13 cellular contexts compared by ENCODE assay signal in the genomic region with DNA sequence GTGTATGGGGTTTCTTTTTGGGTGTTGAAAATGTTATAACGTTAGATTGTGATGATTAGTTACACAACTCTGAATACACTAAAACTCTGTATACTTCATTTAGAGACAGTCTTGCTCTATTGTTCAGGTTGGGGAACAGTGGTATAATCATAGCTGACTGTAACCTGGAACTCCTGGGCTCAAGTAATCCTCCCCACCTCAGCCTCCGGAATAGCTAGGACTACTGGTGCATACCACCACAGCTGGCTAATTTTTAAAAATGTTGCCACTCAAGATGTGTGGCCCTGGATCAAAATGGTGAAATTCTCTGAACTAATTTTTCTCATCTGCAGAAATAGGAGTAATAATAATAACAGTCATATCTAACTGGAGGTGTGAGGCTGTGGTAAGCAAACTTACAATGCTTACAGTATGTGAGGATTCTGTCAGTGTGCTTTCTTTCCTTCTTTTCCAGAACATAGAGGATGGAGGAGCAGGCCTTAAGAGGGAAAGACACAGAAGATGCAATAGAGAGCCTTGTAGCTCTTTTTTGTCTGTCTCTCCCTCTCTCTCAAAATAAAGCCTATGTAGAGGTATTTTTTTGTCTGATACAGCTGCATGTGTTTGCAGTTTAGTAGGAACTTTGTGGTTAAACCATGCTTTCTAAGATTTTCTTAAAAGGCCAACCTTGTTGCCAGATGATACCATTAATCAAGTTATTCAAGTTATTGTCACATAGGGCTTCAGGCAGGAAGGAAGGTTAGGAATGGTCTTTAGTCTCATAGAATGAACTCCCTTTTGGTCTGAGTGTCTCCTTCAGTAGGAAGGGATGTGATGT. TPM values are rescaled to one million over a fixed set of nuclear protein-coding genes. Genes with fewer than 3 reads are reported as not detected.
A peak's percentile ranks its signal among the peaks of the same experiment; 100 is the strongest.
DNase-seq lines count a peak whose midpoint lies in the region; TF ChIP-seq lines count a peak whose summit lies in the region.
"Had no signal": no experiment of that assay in that cellular context is flagged by ENCODE, and none has a peak within 500 bp of the region (broad histone marks: within the 10 kb centered on the region; RNA-seq: fewer than 3 reads in every experiment).

No MANE protein-coding gene starts in this region.

- H3K36me3 ChIP-seq in breast epithelium (no peaks in the 10 kb centered on the region), SK-N-MC (ENCODE audit: insufficient read depth, low read length) (peaks cover 17% of the 10 kb centered on the region), stomach (peaks cover 9 to 20% (median 15%) of the 10 kb centered on the region in 4 donors)

- TF ChIP-seq CTCF in MCF 10A (IDR thresholded peaks at IDR 0.05; ENCODE audit: unreplicated experiment) (no peak), breast epithelium (IDR thresholded peaks at IDR 0.05) (no peak), fibroblast of pulmonary artery (IDR thresholded peaks at IDR 0.05; ENCODE audit: low read length, missing control alignments) (no peak), stomach (IDR thresholded peaks at IDR 0.05) (no peak), lower leg skin (IDR thresholded peaks at IDR 0.05) (no peak)

- H3K27ac ChIP-seq in breast epithelium (no peak overlapping the region), SK-N-MC (no peak overlapping the region), stomach (peak overlapping the region in 3 of 5 donors; percentile 37 to 68 (median 43))

- intact Hi-C loops in MCF 10A (cut with micrococcal nuclease): no loop called here
- intact Hi-C loops in breast epithelium (cut with DNase I; ENCODE audit: low total_unique reads): no loop called here
- intact Hi-C loops in stomach (cut with DNase I; ENCODE audit: low total_unique reads): no loop called here
- intact Hi-C loops in lower leg skin (cut with DNase I; ENCODE audit: low total_unique reads): no loop called here

- H3K27ac Mint-ChIP-seq in MCF 10A (ENCODE audit: low read depth, unreplicated experiment): peak overlapping the region; percentile 46
- H3K27ac Mint-ChIP-seq: dendritic cell treated with granulocyte-macrophage colony-stimulating factor and Interleukin-4, amounts not matched to agents 40 ng/mL and 50 ng/mL, for 4 days had no signal

- H3K4me1 Mint-ChIP-seq in MCF 10A (ENCODE audit: insufficient read depth, unreplicated experiment): peaks cover 10% of the 10 kb centered on the region

- POLR2A ChIA-PET in MCF 10A (lab: Yijun Ruan, JAX): no interaction called here

- H3K27me3 ChIP-seq in breast epithelium (no peaks in the 10 kb centered on the region), stomach (no peaks in the 10 kb centered on the region)

- TF ChIP-seq POLR2A in breast epithelium (IDR thresholded peaks at IDR 0.05): no peak
- TF ChIP-seq POLR2A in stomach (IDR thresholded peaks at IDR 0.05): no peak
- no peak for TF ChIP-seq POLR2A in lower leg skin (IDR thresholded peaks at IDR 0.05)

- 56 to 74% (median 63%) methylated on average over 2 of the region's 2 CpGs for WGBS in stomach, 5 donors
- 65 to 72% methylated on average over 2 of the region's 2 CpGs for WGBS in lower leg skin, 2 donors

- no peak for TF ChIP-seq EP300 in stomach (IDR thresholded peaks at IDR 0.05)

- no TSS peak for BruUV-seq in MCF 10A (replicated peaks; lab: Mats Ljungman, UMichigan)

- H3K9me3 ChIP-seq in breast epithelium (no peaks in the 10 kb centered on the region), SK-N-MC (ENCODE audit: low read depth, low read length) (no peaks in the 10 kb centered on the region), stomach (no peaks in the 10 kb centered on the region)

- H3K9ac ChIP-seq in SK-N-MC (ENCODE audit: insufficient read length): no peak overlapping the region

- no peak overlapping the region for H3K4me3 ChIP-seq in breast epithelium
- H3K4me3 ChIP-seq in SK-N-MC: no peak overlapping the region
- no peak overlapping the region for H3K4me3 ChIP-seq in fibroblast of pulmonary artery (replicated peaks; ENCODE audit: low read depth, low read length)
- H3K4me3 ChIP-seq in stomach: no peak overlapping the region
- H3K4me3 ChIP-seq in lower leg skin (ENCODE audit: low read depth, poor library complexity, severe bottlenecking): no peak overlapping the region

- DNase-seq in MCF 10A (ENCODE audit: unreplicated experiment) (no peak), breast epithelium (ENCODE audit: low spot score in 2 of 2) (no peak), SK-N-MC (ENCODE audit: low read depth, low spot score) (peak; percentile 24), fibroblast of pulmonary artery (ENCODE audit: low read depth) (peak; percentile 30), stomach (no peak), lower leg skin (ENCODE audit: low spot score in 2 of 2) (no peak), NK-92 (lab: John Stamatoyannopoulos, UW; ENCODE audit: unreplicated experiment) (no peak), islet precursor cell (no peak)
- DNase-seq: hippocampal formation; NCI-H2171; SHP77; stimulated activated CD4-positive, alpha-beta T cell treated with anti-CD3 and anti-CD28 coated beads, Interleukin-12 subunit alpha, Interleukin-12 subunit beta, amount 100 ng/mL, for 4 hours had no signal

- H3K36me3 Mint-ChIP-seq in MCF 10A (ENCODE audit: insufficient read depth, unreplicated experiment): peaks cover 10% of the 10 kb centered on the region

- no peak overlapping the region for H3K4me3 Mint-ChIP-seq in MCF 10A (ENCODE audit: unreplicated experiment)
- H3K4me3 Mint-ChIP-seq: dendritic cell treated with granulocyte-macrophage colony-stimulating factor and Interleukin-4, amounts not matched to agents 40 ng/mL and 50 ng/mL, for 4 days had no signal

- no peaks in the 10 kb centered on the region for H3K27me3 Mint-ChIP-seq in MCF 10A (ENCODE audit: insufficient read depth, unreplicated experiment)
- H3K27me3 Mint-ChIP-seq: dendritic cell treated with granulocyte-macrophage colony-stimulating factor and Interleukin-4, amounts not matched to agents 40 ng/mL and 50 ng/mL, for 4 days had no signal

- CTCF ChIA-PET in MCF 10A (lab: Yijun Ruan, JAX): no interaction called here

- H3K9me3 Mint-ChIP-seq in MCF 10A (ENCODE audit: unreplicated experiment): no peaks in the 10 kb centered on the region
- H3K9me3 Mint-ChIP-seq: dendritic cell treated with granulocyte-macrophage colony-stimulating factor and Interleukin-4, amounts not matched to agents 40 ng/mL and 50 ng/mL, for 4 days had no signal

- H3K4me1 ChIP-seq in breast epithelium (peaks cover 0 to 5% of the 10 kb centered on the region in 2 donors), stomach (peaks cover 73 to 98% (median 88%) of the 10 kb centered on the region in 4 donors)

RNA-seq across cellular contexts. Expression of gene ADD1, which starts 7.5 kb away (rescaled TPM):
- total RNA-seq in MCF 10A (2022) (131 and 161 TPM in 2 replicates), breast epithelium (100 to 1,000 TPM; 161 to 193 (median 181) TPM), stomach (1,000 to 10,000 TPM in 1 of 5 donors, 100 to 1,000 TPM in 4; 162 to 1,174 (median 290) TPM), lower leg skin (100 to 1,000 TPM; 102 to 153 (median 135) TPM)
- 100 to 1,000 TPM; 103 to 197 (median 127) TPM for polyA plus RNA-seq in stomach

RNA-seq across cellular contexts. Expression of gene SH3BP2, which starts 58.3 kb away (rescaled TPM):
- total RNA-seq in MCF 10A (2022) (48.4 and 57.9 TPM in 2 replicates), breast epithelium (10 to 100 TPM; 40.5 to 74.8 (median 59.3) TPM), stomach (100 to 1,000 TPM in 2 of 5 donors, 10 to 100 TPM in 3; 31.8 to 151 (median 89.9) TPM), lower leg skin (100 to 1,000 TPM; 106 to 291 (median 178) TPM)
- 10 to 100 TPM in 2 of 3 donors, 1 to 10 TPM in 1; 9.0 to 26.7 (median 11.1) TPM for polyA plus RNA-seq in stomach

Comparison
In these comparisons a context has a peak if more than half of its experiments do, and no peak if none do; other contexts are left out.
1. DNase-seq: peak in SK-N-MC (single experiment) and fibroblast of pulmonary artery (single experiment); none in MCF 10A (single experiment), breast epithelium (0 of 2), stomach (single experiment), lower leg skin (0 of 2), NK-92 (single experiment) and islet precursor cell (single experiment).
2. H3K27ac ChIP-seq: peak in stomach (3 of 5); none in breast epithelium (0 of 2) and SK-N-MC (single experiment).